In the genomic region with DNA sequence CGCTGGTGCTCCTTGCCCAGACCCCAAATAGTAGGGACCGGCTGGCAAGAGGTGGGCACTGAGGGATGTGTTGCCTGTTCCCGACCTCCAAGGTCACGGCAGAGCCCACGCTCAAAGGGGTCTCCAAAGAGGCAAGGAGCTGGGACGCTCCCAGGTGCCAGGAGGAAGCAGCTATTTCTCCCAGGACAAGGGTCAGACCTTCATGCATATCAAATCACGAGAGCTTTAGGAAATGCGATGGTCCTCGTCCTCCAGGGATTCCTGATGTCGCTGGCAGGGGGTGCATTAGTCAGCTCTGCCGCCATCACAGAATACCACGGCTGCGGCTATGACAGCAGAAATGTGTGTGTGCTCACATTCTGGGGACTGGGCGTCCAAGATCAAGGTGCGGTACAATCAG, we compare ENCODE assay signal across 18 cellular contexts.
"Had no signal": no experiment of that assay in that cellular context is flagged by ENCODE, and none has a peak within 500 bp of the region (broad histone marks: within the 10 kb centered on the region; RNA-seq: fewer than 3 reads in every experiment).

No MANE protein-coding gene starts in this region.

- H3K9me3 Mint-ChIP-seq: effector memory CD8-positive, alpha-beta T cell had no signal

- ATAC-seq: effector memory CD8-positive, alpha-beta T cell; foreskin keratinocyte; lower lobe of right lung; naive thymus-derived CD4-positive, alpha-beta T cell; right cardiac atrium; stimulated activated effector memory CD8-positive, alpha-beta T cell treated with anti-CD3 and anti-CD28 coated beads, Interleukin-12 subunit alpha, Interleukin-12 subunit beta, amount 100 ng/mL, for 72 hours; stimulated activated naive CD8-positive, alpha-beta T cell treated with anti-CD3 and anti-CD28 coated beads, Interleukin-15, Interleukin-2, amounts not matched to agents 100 U/mL and 50 U/mL, for 24 hours had no signal

- H3K9me3 ChIP-seq: lower lobe of right lung, neutrophil, suprapubic skin, thyroid gland, uterus had no signal

- H3K4me3 Mint-ChIP-seq: dendritic cell treated with granulocyte-macrophage colony-stimulating factor and Interleukin-4, amounts not matched to agents 40 ng/mL and 50 ng/mL, for 4 days; effector memory CD8-positive, alpha-beta T cell; naive thymus-derived CD4-positive, alpha-beta T cell; nephron progenitor cell; stimulated activated effector memory CD8-positive, alpha-beta T cell treated with anti-CD3 and anti-CD28 coated beads, Interleukin-12 subunit alpha, Interleukin-12 subunit beta, amount 100 ng/mL, for 72 hours; type B pancreatic cell had no signal

- DNase-seq: effector memory CD8-positive, alpha-beta T cell; foreskin keratinocyte; left ventricle myocardium inferior; lower lobe of right lung; mesenchymal stem cell; naive thymus-derived CD4-positive, alpha-beta T cell; nephron progenitor cell; right cardiac atrium; stimulated activated CD4-positive, alpha-beta T cell treated with anti-CD3 and anti-CD28 coated beads, Interleukin-4, amount 100 ng/mL, for 1 hour; stimulated activated CD8-positive, alpha-beta memory T cell treated with anti-CD3 and anti-CD28 coated beads, Interleukin-4, amount 100 ng/mL, for 48 hours; stimulated activated naive CD8-positive, alpha-beta T cell treated with anti-CD3 and anti-CD28 coated beads, Interleukin-15, Interleukin-2, amounts not matched to agents 100 U/mL and 50 U/mL, for 24 hours; thyroid gland; uterus had no signal

- H3K4me1 Mint-ChIP-seq: naive thymus-derived CD4-positive, alpha-beta T cell; stimulated activated effector memory CD8-positive, alpha-beta T cell treated with anti-CD3 and anti-CD28 coated beads, Interleukin-12 subunit alpha, Interleukin-12 subunit beta, amount 100 ng/mL, for 72 hours had no signal

- H3K27ac Mint-ChIP-seq: dendritic cell treated with granulocyte-macrophage colony-stimulating factor and Interleukin-4, amounts not matched to agents 40 ng/mL and 50 ng/mL, for 4 days; effector memory CD8-positive, alpha-beta T cell; naive thymus-derived CD4-positive, alpha-beta T cell; nephron progenitor cell; stimulated activated effector memory CD8-positive, alpha-beta T cell treated with anti-CD3 and anti-CD28 coated beads, Interleukin-12 subunit alpha, Interleukin-12 subunit beta, amount 100 ng/mL, for 72 hours; type B pancreatic cell had no signal

- H3K27ac ChIP-seq: foreskin keratinocyte, left ventricle myocardium inferior, lower lobe of right lung, neutrophil, suprapubic skin, thyroid gland, uterus had no signal

- H3K4me3 ChIP-seq: left ventricle myocardium inferior, lower lobe of right lung, suprapubic skin, thyroid gland, uterus had no signal

- H3K27me3 Mint-ChIP-seq: dendritic cell treated with granulocyte-macrophage colony-stimulating factor and Interleukin-4, amounts not matched to agents 40 ng/mL and 50 ng/mL, for 4 days; type B pancreatic cell had no signal

- H3K36me3 Mint-ChIP-seq: stimulated activated effector memory CD8-positive, alpha-beta T cell treated with anti-CD3 and anti-CD28 coated beads, Interleukin-12 subunit alpha, Interleukin-12 subunit beta, amount 100 ng/mL, for 72 hours; type B pancreatic cell had no signal

- H3K36me3 ChIP-seq: left ventricle myocardium inferior, lower lobe of right lung, neutrophil, suprapubic skin, thyroid gland, uterus had no signal

- H3K27me3 ChIP-seq: foreskin keratinocyte, neutrophil, suprapubic skin, thyroid gland, uterus had no signal

- H3K4me1 ChIP-seq: foreskin keratinocyte, left ventricle myocardium inferior, lower lobe of right lung, suprapubic skin, thyroid gland, uterus had no signal
